In genomic region chr18:79010802-79011201, GRCh38 we compare ENCODE assay signal across 23 cellular contexts. TPM values are rescaled to one million over a fixed set of nuclear protein-coding genes. Genes with fewer than 3 reads are reported as not detected.
"Had no signal": no experiment of that assay in that cellular context is flagged by ENCODE, and none has a peak within 500 bp of the region (broad histone marks: within the 10 kb centered on the region; RNA-seq: fewer than 3 reads in every experiment).

No MANE protein-coding gene starts in this region.

- ATAC-seq: gastroesophageal sphincter; heart left ventricle; left colon; left ventricle myocardium superior; sciatic nerve; stimulated activated naive B cell treated with anti-CD40 and anti-IgM and Interleukin-4, amounts not matched to agents 10 μg/mL and 1 μg/mL and 100 μg/mL, for 72 hours; stimulated activated naive CD8-positive, alpha-beta T cell treated with anti-CD3 and anti-CD28 coated beads, Interleukin-15, amount 100 ng/mL, for 72 hours; upper lobe of right lung had no signal

- H3K4me1 Mint-ChIP-seq: naive B cell; stimulated activated naive B cell treated with anti-CD40 and anti-IgM and Interleukin-4, amounts not matched to agents 10 μg/mL and 1 μg/mL and 100 μg/mL, for 72 hours; stimulated activated naive CD8-positive, alpha-beta T cell treated with anti-CD3 and anti-CD28 coated beads, Interleukin-15, amount 100 ng/mL, for 72 hours had no signal

- H3K9me3 Mint-ChIP-seq: stimulated activated naive CD8-positive, alpha-beta T cell treated with anti-CD3 and anti-CD28 coated beads, Interleukin-15, amount 100 ng/mL, for 72 hours had no signal

- H3K4me3 Mint-ChIP-seq: naive B cell; stimulated activated naive B cell treated with anti-CD40 and anti-IgM and Interleukin-4, amounts not matched to agents 10 μg/mL and 1 μg/mL and 100 μg/mL, for 72 hours; stimulated activated naive CD8-positive, alpha-beta T cell treated with anti-CD3 and anti-CD28 coated beads, Interleukin-15, amount 100 ng/mL, for 72 hours had no signal

- H3K27ac Mint-ChIP-seq: naive B cell; stimulated activated naive B cell treated with anti-CD40 and anti-IgM and Interleukin-4, amounts not matched to agents 10 μg/mL and 1 μg/mL and 100 μg/mL, for 72 hours; stimulated activated naive CD8-positive, alpha-beta T cell treated with anti-CD3 and anti-CD28 coated beads, Interleukin-15, amount 100 ng/mL, for 72 hours had no signal

- DNase-seq: esophagus squamous epithelium; foreskin fibroblast; heart left ventricle; hippocampal formation; left colon; left ventricle myocardium superior; mesenchymal stem cell; midbrain; naive B cell; spleen; stimulated activated CD4-positive, alpha-beta T cell treated with anti-CD3 and anti-CD28 coated beads, Interleukin-15, amount 100 ng/mL, for 24 hours; stimulated activated CD4-positive, alpha-beta T cell treated with anti-CD3 and anti-CD28 coated beads, Interleukin-1b, Interleukin-23, amount 100 ng/mL, for 48 hours; stimulated activated CD4-positive, alpha-beta T cell treated with anti-CD3 and anti-CD28 coated beads, Interleukin-4, amount 100 ng/mL, for 24 hours; stimulated activated naive B cell treated with anti-CD40 and anti-IgM and Interleukin-4, amounts not matched to agents 10 μg/mL and 1 μg/mL and 100 μg/mL, for 72 hours; stimulated activated naive CD8-positive, alpha-beta T cell treated with anti-CD3 and anti-CD28 coated beads, Interleukin-15, amount 100 ng/mL, for 72 hours; testis; upper lobe of right lung had no signal

- H3K36me3 Mint-ChIP-seq: naive B cell; stimulated activated naive B cell treated with anti-CD40 and anti-IgM and Interleukin-4, amounts not matched to agents 10 μg/mL and 1 μg/mL and 100 μg/mL, for 72 hours had no signal

RNA-seq across cellular contexts. Expression of gene SALL3, which starts 31.2 kb away (rescaled TPM):
- total RNA-seq: esophagus squamous epithelium, gastroesophageal sphincter, left colon, left ventricle myocardium superior, osteocyte, skeletal muscle tissue, spleen, subcutaneous adipose tissue, tibial nerve, upper lobe of right lung had no signal
